ENCODE assay signal across 1 cellular context in genomic region chr4:38605794-38606586, GRCh38.
TF ChIP-seq lines count a peak whose summit lies in the region.

No MANE protein-coding gene starts in this region.

TF ChIP-seq in HepG2, 621 proteins besides CTCF, POLR2A, EP300 and RAD21 (continued from another document):
- TF ChIP-seq SYNCRIP (IDR thresholded peaks at IDR 0.05; ENCODE audit: insufficient read depth, low read depth, low read length): no peak
- TF ChIP-seq SOX13 (IDR thresholded peaks at IDR 0.05): peak; percentile 40; the same call in 1 of the 2 replicates
- TF ChIP-seq SOX13 (CRISPR knock-in tag; conservative IDR thresholded peaks at IDR 0.05 in 1 of 2, IDR thresholded peaks at IDR 0.05 in 1 of 2): peak in 1 of 2 experiments; percentile 71; a peak in 2 of 4 replicates
- no peak for TF ChIP-seq ZNF670 (CRISPR knock-in tag; IDR thresholded peaks at IDR 0.05; ENCODE audit: borderline replicate concordance)
- peak; percentile 22; the same call in 1 of the 2 replicates for TF ChIP-seq ZMYM4 (CRISPR knock-in tag; IDR thresholded peaks at IDR 0.05)
- 0 out of 2 replicates have a peak, but pooled peaks have one; percentile 20 for TF ChIP-seq ARNT2 (CRISPR knock-in tag; IDR thresholded peaks at IDR 0.05; ENCODE audit: low read depth)
- TF ChIP-seq POGK (CRISPR knock-in tag; conservative IDR thresholded peaks at IDR 0.05): no peak
- peak; percentile 87; the same call in 1 of the 2 replicates for TF ChIP-seq SIX4 (CRISPR knock-in tag; IDR thresholded peaks at IDR 0.05)
- peak; percentile 49 for TF ChIP-seq CEBPG (CRISPR knock-in tag; IDR thresholded peaks at IDR 0.05)
- 0 out of 2 replicates have a peak, but pooled peaks have one; percentile 25 for TF ChIP-seq ZGPAT (CRISPR knock-in tag; IDR thresholded peaks at IDR 0.05)
- peak; percentile 17; the same call in 1 of the 2 replicates for TF ChIP-seq ZNF687 (CRISPR knock-in tag; IDR thresholded peaks at IDR 0.05)
- peak; percentile 22; the same call in 1 of the 2 replicates for TF ChIP-seq NFE2L2 (IDR thresholded peaks at IDR 0.05; ENCODE audit: low read length)
- TF ChIP-seq FOXA1 (IDR thresholded peaks at IDR 0.05): no peak
- peak; percentile 89 for TF ChIP-seq FOXA1 (CRISPR knock-in tag; IDR thresholded peaks at IDR 0.05)
- 0 out of 2 replicates have a peak, but pooled peaks have one; percentile 23 for TF ChIP-seq GATAD1 (CRISPR knock-in tag; IDR thresholded peaks at IDR 0.05)
- no peak for TF ChIP-seq SOX6 (IDR thresholded peaks at IDR 0.05)
- peak; percentile 72 for TF ChIP-seq SOX6 (CRISPR knock-in tag; IDR thresholded peaks at IDR 0.05)
- TF ChIP-seq RARA (CRISPR knock-in tag; IDR thresholded peaks at IDR 0.05): peak; percentile 58
- 0 out of 2 replicates have a peak, but pooled peaks have one; percentile 35 for TF ChIP-seq SALL1 (CRISPR knock-in tag; IDR thresholded peaks at IDR 0.05)
- no peak for TF ChIP-seq NFATC3 (CRISPR knock-in tag; IDR thresholded peaks at IDR 0.05)
- TF ChIP-seq ZNF292 (CRISPR knock-in tag; IDR thresholded peaks at IDR 0.05; ENCODE audit: borderline replicate concordance, low read depth): peak; percentile 22; the same call in 1 of the 2 replicates
- TF ChIP-seq ZNF496 (CRISPR knock-in tag; IDR thresholded peaks at IDR 0.05; ENCODE audit: insufficient replicate concordance): no peak
- TF ChIP-seq ARID5B (CRISPR knock-in tag; IDR thresholded peaks at IDR 0.05): peak; percentile 28; the same call in 1 of the 2 replicates
- no peak for TF ChIP-seq NFE2L1 (CRISPR knock-in tag; IDR thresholded peaks at IDR 0.05; ENCODE audit: borderline replicate concordance)
- TF ChIP-seq FOXA3 (CRISPR knock-in tag; IDR thresholded peaks at IDR 0.05): peak; percentile 86
- no peak for TF ChIP-seq KLF12 (CRISPR knock-in tag; IDR thresholded peaks at IDR 0.05; ENCODE audit: borderline replicate concordance)
- TF ChIP-seq THAP11 (CRISPR knock-in tag; IDR thresholded peaks at IDR 0.05): 0 out of 2 replicates have a peak, but pooled peaks have one; percentile 24
- peak; percentile 75; the same call in 1 of the 2 replicates for TF ChIP-seq SOX5 (CRISPR knock-in tag; IDR thresholded peaks at IDR 0.05; ENCODE audit: borderline replicate concordance)
- TF ChIP-seq NR2F6 (IDR thresholded peaks at IDR 0.05): peak; percentile 16; the same call in 1 of the 2 replicates
- peak; percentile 17; the same call in 1 of the 2 replicates for TF ChIP-seq NR2F6 (CRISPR knock-in tag; IDR thresholded peaks at IDR 0.05)
- TF ChIP-seq EHMT2 (IDR thresholded peaks at IDR 0.05; ENCODE audit: borderline replicate concordance, low read depth, low read length): peak; percentile 83; the same call in 1 of the 2 replicates
- no peak for TF ChIP-seq GLI4 (CRISPR knock-in tag; IDR thresholded peaks at IDR 0.05; ENCODE audit: borderline replicate concordance)
- TF ChIP-seq NR2C2 (CRISPR knock-in tag; IDR thresholded peaks at IDR 0.05; ENCODE audit: borderline replicate concordance): 0 out of 2 replicates have a peak, but pooled peaks have one; percentile 23
